ENCODE assay signal across 8 cellular contexts in the genomic region with DNA sequence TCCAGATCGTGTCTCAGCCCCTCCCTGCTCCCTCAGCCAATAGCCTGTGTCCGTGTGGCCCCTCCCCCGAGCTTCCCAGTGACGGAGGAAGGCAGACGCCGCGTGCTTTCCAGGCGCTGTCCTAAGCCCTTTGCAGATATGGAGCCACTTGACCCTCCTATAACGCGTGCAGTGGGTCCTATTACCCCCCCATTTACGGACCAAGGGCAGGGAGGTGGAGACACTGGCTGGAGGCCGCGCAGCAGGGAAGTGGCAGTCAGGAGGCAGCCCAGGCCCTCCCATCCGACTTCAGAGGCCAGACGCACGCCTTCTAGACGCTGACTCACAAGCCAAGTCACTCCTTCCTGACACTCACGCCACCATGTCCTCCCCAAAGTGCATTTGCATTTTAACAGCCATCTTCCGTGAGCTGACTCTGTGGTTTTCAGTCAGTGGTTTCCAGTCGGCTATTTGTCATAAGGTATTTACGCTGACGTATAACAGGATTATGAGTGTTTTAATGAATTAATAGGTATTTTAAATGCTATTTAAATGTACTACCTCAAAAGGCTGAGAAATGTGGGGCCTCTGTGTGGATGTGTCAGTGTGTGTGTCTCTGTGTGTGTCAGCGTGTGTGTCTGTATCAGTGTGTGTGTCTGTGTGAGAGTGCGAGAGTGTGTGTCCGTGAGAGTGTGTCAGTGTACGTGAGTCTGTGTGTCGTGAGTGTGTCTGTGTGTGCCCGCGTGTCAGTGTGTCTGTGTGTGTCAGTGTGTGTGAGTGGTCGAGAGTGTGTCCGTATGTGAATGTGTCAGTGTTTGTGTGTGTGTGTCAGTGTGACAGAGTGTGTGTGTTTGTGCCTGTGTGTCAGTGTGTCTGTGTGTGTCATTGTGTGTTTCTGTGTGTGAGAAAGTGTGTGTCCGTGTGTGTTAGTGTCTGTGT.
DNase-seq lines count a peak whose midpoint lies in the region; TF ChIP-seq lines count a peak whose summit lies in the region.

No MANE protein-coding gene starts in this region.

- TF ChIP-seq CTCF in GM12865 (IDR thresholded peaks at IDR 0.05; ENCODE audit: insufficient read depth, low read depth, low read length, missing control alignments) (no peak), HEK293 (tag by site-specific recombination; IDR thresholded peaks at IDR 0.05) (no peak)

- POLR2A ChIA-PET in HEK293 (lab: Yijun Ruan, JAX): interaction anchor here (0.7 to 2.6 kb wide), 8 partner anchors 9 to 203 kb away, joined by 3 to 19 read pairs (median 6); a partner anchor contains a TSS

- CTCF ChIA-PET in HEK293 (lab: Yijun Ruan, JAX): interaction anchor here (0.7 to 1.5 kb wide), 3 partner anchors 9 to 24 kb away, joined by 3 to 7 read pairs (median 6); no protein-coding TSS in a partner anchor

- DNase-seq in GM12865 (ENCODE audit: low read depth) (peak; percentile 99), MV-4-11 (lab: John Stamatoyannopoulos, UW) (peak; percentile 99), dermis microvascular lymphatic vessel endothelial cell (ENCODE audit: low read depth in 2 of 2) (peak; percentile 22 to 97), NCI-H345 (lab: John Stamatoyannopoulos, UW) (no peak)
- DNase-seq in activated CD4-positive, alpha-beta T cell treated with anti-CD3 and anti-CD28 coated beads, Interleukin-2, amount 50 U/mL, for 1 hour: peak; percentile 81
- peak; percentile 83 to 85 for DNase-seq in stimulated activated CD8-positive, alpha-beta memory T cell treated with anti-CD3 and anti-CD28 coated beads, Interleukin-15, amount 100 ng/mL, for 48 hours (ENCODE audit: low read depth in 2 of 2)

- WGBS in mesodermal cell (ENCODE audit: insufficient coverage in 2 of 2), 2 experiments: 68 to 77% methylated on average over 18 to 26 of the region's 32 CpGs

- H3K4me1 ChIP-seq in HEK293 (ENCODE audit: control insufficient read depth, insufficient read depth, low read length): no peaks in the 10 kb centered on the region
- H3K4me1 ChIP-seq in mesodermal cell (ENCODE audit: control insufficient read depth, insufficient read depth, low read length, poor library complexity, severe bottlenecking): peaks cover 3% of the 10 kb centered on the region

- H3K9me3 ChIP-seq in HEK293 (ENCODE audit: control insufficient read depth, insufficient read depth, low read depth, low read length): no peaks in the 10 kb centered on the region
- H3K9me3 ChIP-seq in mesodermal cell (ENCODE audit: control insufficient read depth, low read length): no peaks in the 10 kb centered on the region

- H3K36me3 ChIP-seq in HEK293 (ENCODE audit: control insufficient read depth in 2 of 2, insufficient read depth in 1 of 2, low read length in 2 of 2) (no peaks in the 10 kb centered on the region), mesodermal cell (ENCODE audit: control insufficient read depth, insufficient read depth, low read length) (no peaks in the 10 kb centered on the region)

- H3K4me3 ChIP-seq in GM12865 (ENCODE audit: low read depth, low read length): peak overlapping the region; percentile 76
- H3K4me3 ChIP-seq in HEK293 (ENCODE audit: low read depth, low read length): peak overlapping the region; percentile 38
- H3K4me3 ChIP-seq in mesodermal cell (ENCODE audit: extremely low read depth, insufficient read depth, low read length, poor library complexity, severe bottlenecking): no peak overlapping the region

- H3K27ac ChIP-seq in HEK293 (ENCODE audit: extremely low read depth, low read depth, low read length): peak overlapping the region; percentile 61
- peak overlapping the region; percentile 79 for H3K27ac ChIP-seq in mesodermal cell (ENCODE audit: low read depth, low read length, severe bottlenecking)

TF ChIP-seq in HEK293, 187 proteins besides CTCF, POLR2A, EP300 and RAD21 (continues in another document):
- TF ChIP-seq ZNF324 (tag by site-specific recombination; IDR thresholded peaks at IDR 0.05) (peak; percentile 68), SCRT1 (tag by site-specific recombination; IDR thresholded peaks at IDR 0.05; ENCODE audit: borderline replicate concordance) (peak; percentile 18; the same call in 1 of the 2 replicates), ZNF707 (tag by site-specific recombination; IDR thresholded peaks at IDR 0.05) (peak; percentile 77), KLF9 (tag by site-specific recombination; IDR thresholded peaks at IDR 0.05; ENCODE audit: low read depth) (peak; percentile 79), ZNF548 (tag by site-specific recombination; IDR thresholded peaks at IDR 0.05) (no peak; the same call in 1 of the 2 replicates), SP7 (tag by site-specific recombination; IDR thresholded peaks at IDR 0.05) (peak; percentile 99), WT1 (tag by site-specific recombination; IDR thresholded peaks at IDR 0.05) (peak; percentile 100), ZFP69B (tag by site-specific recombination; IDR thresholded peaks at IDR 0.05) (peak; percentile 83), ZNF416 (tag by site-specific recombination; IDR thresholded peaks at IDR 0.05) (no peak), ZNF571 (tag by site-specific recombination; IDR thresholded peaks at IDR 0.05) (no peak), ZNF792 (tag by site-specific recombination; IDR thresholded peaks at IDR 0.05) (no peak), PRDM1 (tag by site-specific recombination; IDR thresholded peaks at IDR 0.05) (no peak), ZNF394 (tag by site-specific recombination; IDR thresholded peaks at IDR 0.05; ENCODE audit: borderline replicate concordance) (peak; percentile 82; the same call in 1 of the 2 replicates), GLIS2 (tag by site-specific recombination; IDR thresholded peaks at IDR 0.05) (peak; percentile 100), ZSCAN23 (tag by site-specific recombination; IDR thresholded peaks at IDR 0.05) (peak; percentile 60; the same call in 1 of the 2 replicates), ZNF223 (tag by site-specific recombination; IDR thresholded peaks at IDR 0.05) (no peak), OSR2 (tag by site-specific recombination; IDR thresholded peaks at IDR 0.05) (peak; percentile 88), ZNF660 (tag by site-specific recombination; IDR thresholded peaks at IDR 0.05) (no peak; the same call in 1 of the 2 replicates), ZNF211 (tag by site-specific recombination; IDR thresholded peaks at IDR 0.05; ENCODE audit: low read depth) (no peak), ZNF266 (tag by site-specific recombination; IDR thresholded peaks at IDR 0.05; ENCODE audit: low read depth) (no peak), ZNF214 (tag by site-specific recombination; IDR thresholded peaks at IDR 0.05; ENCODE audit: borderline replicate concordance) (no peak), ZNF555 (tag by site-specific recombination; conservative IDR thresholded peaks at IDR 0.05) (no peak)
- TF ChIP-seq, protein P1, sequence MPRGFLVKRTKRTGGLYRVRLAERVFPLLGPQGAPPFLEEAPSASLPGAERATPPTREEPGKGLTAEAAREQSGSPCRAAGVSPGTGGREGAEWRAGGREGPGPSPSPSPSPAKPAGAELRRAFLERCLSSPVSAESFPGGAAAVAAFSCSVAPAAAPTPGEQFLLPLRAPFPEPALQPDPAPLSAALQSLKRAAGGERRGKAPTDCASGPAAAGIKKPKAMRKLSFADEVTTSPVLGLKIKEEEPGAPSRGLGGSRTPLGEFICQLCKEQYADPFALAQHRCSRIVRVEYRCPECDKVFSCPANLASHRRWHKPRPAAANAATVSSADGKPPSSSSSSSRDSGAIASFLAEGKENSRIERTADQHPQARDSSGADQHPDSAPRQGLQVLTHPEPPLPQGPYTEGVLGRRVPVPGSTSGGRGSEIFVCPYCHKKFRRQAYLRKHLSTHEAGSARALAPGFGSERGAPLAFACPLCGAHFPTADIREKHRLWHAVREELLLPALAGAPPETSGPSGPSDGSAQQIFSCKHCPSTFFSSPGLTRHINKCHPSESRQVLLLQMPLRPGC (tag by site-specific recombination; IDR thresholded peaks at IDR 0.05): peak; percentile 86
- TF ChIP-seq, protein P2, sequence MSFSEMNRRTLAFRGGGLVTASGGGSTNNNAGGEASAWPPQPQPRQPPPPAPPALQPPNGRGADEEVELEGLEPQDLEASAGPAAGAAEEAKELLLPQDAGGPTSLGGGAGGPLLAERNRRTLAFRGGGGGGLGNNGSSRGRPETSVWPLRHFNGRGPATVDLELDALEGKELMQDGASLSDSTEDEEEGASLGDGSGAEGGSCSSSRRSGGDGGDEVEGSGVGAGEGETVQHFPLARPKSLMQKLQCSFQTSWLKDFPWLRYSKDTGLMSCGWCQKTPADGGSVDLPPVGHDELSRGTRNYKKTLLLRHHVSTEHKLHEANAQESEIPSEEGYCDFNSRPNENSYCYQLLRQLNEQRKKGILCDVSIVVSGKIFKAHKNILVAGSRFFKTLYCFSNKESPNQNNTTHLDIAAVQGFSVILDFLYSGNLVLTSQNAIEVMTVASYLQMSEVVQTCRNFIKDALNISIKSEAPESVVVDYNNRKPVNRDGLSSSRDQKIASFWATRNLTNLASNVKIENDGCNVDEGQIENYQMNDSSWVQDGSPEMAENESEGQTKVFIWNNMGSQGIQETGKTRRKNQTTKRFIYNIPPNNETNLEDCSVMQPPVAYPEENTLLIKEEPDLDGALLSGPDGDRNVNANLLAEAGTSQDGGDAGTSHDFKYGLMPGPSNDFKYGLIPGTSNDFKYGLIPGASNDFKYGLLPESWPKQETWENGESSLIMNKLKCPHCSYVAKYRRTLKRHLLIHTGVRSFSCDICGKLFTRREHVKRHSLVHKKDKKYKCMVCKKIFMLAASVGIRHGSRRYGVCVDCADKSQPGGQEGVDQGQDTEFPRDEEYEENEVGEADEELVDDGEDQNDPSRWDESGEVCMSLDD (tag by site-specific recombination; IDR thresholded peaks at IDR 0.05): peak; percentile 23; the same call in 1 of the 2 replicates
- TF ChIP-seq, protein P3, sequence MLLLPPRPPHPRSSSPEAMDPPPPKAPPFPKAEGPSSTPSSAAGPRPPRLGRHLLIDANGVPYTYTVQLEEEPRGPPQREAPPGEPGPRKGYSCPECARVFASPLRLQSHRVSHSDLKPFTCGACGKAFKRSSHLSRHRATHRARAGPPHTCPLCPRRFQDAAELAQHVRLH (tag by site-specific recombination; IDR thresholded peaks at IDR 0.05): no peak
- TF ChIP-seq, protein P4, sequence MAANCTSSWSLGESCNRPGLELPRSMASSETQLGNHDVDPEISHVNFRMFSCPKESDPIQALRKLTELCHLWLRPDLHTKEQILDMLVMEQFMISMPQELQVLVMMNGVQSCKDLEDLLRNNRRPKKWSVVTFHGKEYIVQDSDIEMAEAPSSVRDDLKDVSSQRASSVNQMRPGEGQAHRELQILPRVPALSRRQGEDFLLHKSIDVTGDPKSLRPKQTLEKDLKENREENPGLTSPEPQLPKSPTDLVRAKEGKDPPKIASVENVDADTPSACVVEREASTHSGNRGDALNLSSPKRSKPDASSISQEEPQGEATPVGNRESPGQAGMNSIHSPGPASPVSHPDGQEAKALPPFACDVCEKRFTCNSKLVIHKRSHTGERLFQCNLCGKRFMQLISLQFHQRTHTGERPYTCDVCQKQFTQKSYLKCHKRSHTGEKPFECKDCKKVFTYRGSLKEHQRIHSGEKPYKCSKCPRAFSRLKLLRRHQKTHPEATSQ (tag by site-specific recombination; IDR thresholded peaks at IDR 0.05): peak; percentile 93
